In the genomic region with DNA sequence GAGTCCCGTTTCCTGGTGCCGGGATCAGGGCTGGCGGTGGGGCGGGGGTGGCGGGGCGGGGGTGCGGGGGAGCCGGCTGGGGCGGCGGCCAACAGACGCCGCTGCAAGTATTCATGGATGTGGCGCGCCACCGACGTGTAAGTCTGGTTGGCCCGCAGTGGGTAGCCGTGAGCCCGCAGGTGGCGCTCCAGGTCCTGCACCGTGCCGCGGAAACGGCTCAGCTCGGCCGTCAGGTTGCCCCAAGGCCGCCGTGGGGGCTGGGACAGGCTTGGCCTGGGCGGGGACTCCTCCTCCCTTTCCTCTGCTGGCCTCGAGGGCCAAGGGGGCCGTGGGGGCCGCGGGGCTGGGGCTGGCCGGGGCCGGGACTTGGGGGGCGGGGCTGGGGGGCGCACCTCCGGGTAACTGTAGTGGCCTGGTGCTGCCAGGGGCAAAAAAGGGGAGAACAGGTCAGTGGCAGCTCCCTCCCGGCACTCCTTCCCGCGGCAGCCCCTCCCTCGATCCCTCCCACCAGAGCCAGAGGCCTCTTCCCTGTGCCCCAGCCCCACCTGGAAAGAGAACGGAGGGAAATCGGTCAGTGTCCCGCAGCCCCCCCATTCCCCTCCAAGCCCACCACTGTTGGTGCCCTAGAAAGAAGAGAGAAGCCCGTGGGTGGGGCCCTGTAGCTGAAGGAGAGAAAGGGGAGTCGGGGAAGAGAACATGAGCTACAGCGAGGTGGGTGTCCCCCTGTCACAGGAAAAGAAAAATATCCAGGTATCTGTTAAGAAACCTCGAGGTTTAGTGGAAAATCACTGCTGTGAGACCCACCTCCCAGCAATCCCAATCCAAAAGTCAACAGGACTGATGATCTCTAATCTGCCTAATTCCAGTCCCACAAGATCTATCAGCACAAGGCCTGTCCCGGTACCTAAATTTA, we compare ENCODE assay signal across 8 cellular contexts. TPM values are rescaled to one million over a fixed set of nuclear protein-coding genes. Genes with fewer than 3 reads are reported as not detected.
A peak's percentile ranks its signal among the peaks of the same experiment; 100 is the strongest.
DNase-seq lines count a peak whose midpoint lies in the region; ATAC-seq and TF ChIP-seq lines count a peak whose summit lies in the region.

No MANE protein-coding gene starts in this region.

- H3K4me1 Mint-ChIP-seq in activated naive CD8-positive, alpha-beta T cell treated with anti-CD3 and anti-CD28 coated beads, Interleukin-2, amount 10 ng/mL, durations not matched to agents 7 days and 5 days: peaks cover 6% of the 10 kb centered on the region

- H3K4me3 Mint-ChIP-seq in activated naive CD8-positive, alpha-beta T cell treated with anti-CD3 and anti-CD28 coated beads, Interleukin-2, amount 10 ng/mL, durations not matched to agents 7 days and 5 days: no peak overlapping the region

- peak overlapping the region; percentile 79 to 81 for H3K27ac ChIP-seq in right atrium auricular region

- DNase-seq in SIG-M5 treated with dmso at 0.1 percent for 504 hours (lab: John Stamatoyannopoulos, UW; ENCODE audit: unreplicated experiment) (peak; percentile 39), SIG-M5 (lab: John Stamatoyannopoulos, UW) (no peak), T follicular helper cell (ENCODE audit: low read depth) (peak; percentile 45), right atrium auricular region (ENCODE audit: low spot score) (peak; percentile 90), RKO (ENCODE audit: low spot score) (no peak), DMS79 (lab: John Stamatoyannopoulos, UW) (no peak)
- peak; percentile 83 for DNase-seq in activated naive CD8-positive, alpha-beta T cell treated with anti-CD3 and anti-CD28 coated beads, Interleukin-2, amount 10 ng/mL, durations not matched to agents 7 days and 5 days
- DNase-seq in stimulated activated CD4-positive, alpha-beta T cell treated with anti-CD3 and anti-CD28 coated beads, Interleukin-12 subunit alpha, Interleukin-12 subunit beta, amount 100 ng/mL, for 4 hours: peak; percentile 65

- H3K4me3 ChIP-seq in right atrium auricular region: peak overlapping the region in 1 of 2 donors; percentile 40

- H3K36me3 Mint-ChIP-seq in activated naive CD8-positive, alpha-beta T cell treated with anti-CD3 and anti-CD28 coated beads, Interleukin-2, amount 10 ng/mL, durations not matched to agents 7 days and 5 days: no peaks in the 10 kb centered on the region

- H3K36me3 ChIP-seq in right atrium auricular region: peaks cover 43% of the 10 kb centered on the region

- POLR2A ChIA-PET in activated naive CD8-positive, alpha-beta T cell treated with anti-CD3 and anti-CD28 coated beads, Interleukin-2, amount 10 ng/mL, durations not matched to agents 7 days and 5 days (lab: Charles Lee): interaction anchor here (0.5 to 1.2 kb wide), 4 partner anchors 11 to 403 kb away, joined by 3 to 6 read pairs (median 4); no protein-coding TSS in a partner anchor

- H3K27me3 Mint-ChIP-seq in activated naive CD8-positive, alpha-beta T cell treated with anti-CD3 and anti-CD28 coated beads, Interleukin-2, amount 10 ng/mL, durations not matched to agents 7 days and 5 days: peaks cover 45% of the 10 kb centered on the region

- no peak overlapping the region for H3K27ac Mint-ChIP-seq in activated naive CD8-positive, alpha-beta T cell treated with anti-CD3 and anti-CD28 coated beads, Interleukin-2, amount 10 ng/mL, durations not matched to agents 7 days and 5 days

- H3K9me3 Mint-ChIP-seq in activated naive CD8-positive, alpha-beta T cell treated with anti-CD3 and anti-CD28 coated beads, Interleukin-2, amount 10 ng/mL, durations not matched to agents 7 days and 5 days: no peaks in the 10 kb centered on the region

- peak; percentile 62 to 89 for TF ChIP-seq CTCF in right atrium auricular region (IDR thresholded peaks at IDR 0.05)

- H3K4me1 ChIP-seq in right atrium auricular region: peaks cover 0 to 45% of the 10 kb centered on the region in 2 donors

- no peaks in the 10 kb centered on the region for H3K9me3 ChIP-seq in right atrium auricular region

- peak; percentile 89 for ATAC-seq in activated naive CD8-positive, alpha-beta T cell treated with anti-CD3 and anti-CD28 coated beads, Interleukin-2, amount 10 ng/mL, durations not matched to agents 7 days and 5 days (ENCODE audit: low read depth)

- no peaks in the 10 kb centered on the region for H3K27me3 ChIP-seq in right atrium auricular region

RNA-seq across cellular contexts. Expression of a gene that starts 21.3 kb away (rescaled TPM):
- total RNA-seq in activated naive CD8-positive, alpha-beta T cell treated with anti-CD3 and anti-CD28 coated beads, Interleukin-2, amount 10 ng/mL, durations not matched to agents 7 days and 5 days: 1 to 10 TPM; 8.6 to 9.2 TPM
- total RNA-seq in right atrium auricular region: 100 to 1,000 TPM; 138 to 210 TPM

RNA-seq across cellular contexts. Expression of a gene that starts 40.2 kb away (rescaled TPM):
- 100 to 1,000 TPM; 136 to 147 TPM for total RNA-seq in activated naive CD8-positive, alpha-beta T cell treated with anti-CD3 and anti-CD28 coated beads, Interleukin-2, amount 10 ng/mL, durations not matched to agents 7 days and 5 days
- 10 to 100 TPM; 15.0 to 15.3 TPM for total RNA-seq in right atrium auricular region

RNA-seq across cellular contexts. Expression of a gene that starts 42.3 kb away (rescaled TPM):
- total RNA-seq in activated naive CD8-positive, alpha-beta T cell treated with anti-CD3 and anti-CD28 coated beads, Interleukin-2, amount 10 ng/mL, durations not matched to agents 7 days and 5 days: 1 to 10 TPM; 5.5 to 6.3 TPM
- 1 to 10 TPM; 1.1 to 3.4 TPM for total RNA-seq in right atrium auricular region

RNA-seq across cellular contexts. Expression of a gene that starts 49.6 kb away (rescaled TPM):
- total RNA-seq in activated naive CD8-positive, alpha-beta T cell treated with anti-CD3 and anti-CD28 coated beads, Interleukin-2, amount 10 ng/mL, durations not matched to agents 7 days and 5 days: under 1 TPM; 0.43 to 0.72 TPM
- 1 to 10 TPM in 1 of 2 donors, under 1 TPM in 1; 0.19 to 1.2 TPM for total RNA-seq in right atrium auricular region

Comparison
In these comparisons a context has a peak if more than half of its experiments do, and no peak if none do; other contexts are left out.
1. DNase-seq: peak in SIG-M5 treated with dmso at 0.1 percent for 504 hours (single experiment), T follicular helper cell (single experiment), activated naive CD8-positive, alpha-beta T cell treated with anti-CD3 and anti-CD28 coated beads, Interleukin-2, amount 10 ng/mL, durations not matched to agents 7 days and 5 days (single experiment), right atrium auricular region (single experiment) and stimulated activated CD4-positive, alpha-beta T cell treated with anti-CD3 and anti-CD28 coated beads, Interleukin-12 subunit alpha, Interleukin-12 subunit beta, amount 100 ng/mL, for 4 hours (single experiment); none in SIG-M5 (single experiment), RKO (single experiment) and DMS79 (single experiment).
2. RNA of a gene that starts 21.3 kb away (total RNA-seq): 138 to 210 TPM in right atrium auricular region; 8.6 to 9.2 TPM in activated naive CD8-positive, alpha-beta T cell treated with anti-CD3 and anti-CD28 coated beads, Interleukin-2, amount 10 ng/mL, durations not matched to agents 7 days and 5 days; every median in the first group is over 10 times any median in the second.
3. RNA of a gene that starts 40.2 kb away (total RNA-seq): 136 to 147 TPM in activated naive CD8-positive, alpha-beta T cell treated with anti-CD3 and anti-CD28 coated beads, Interleukin-2, amount 10 ng/mL, durations not matched to agents 7 days and 5 days; 15.0 to 15.3 TPM in right atrium auricular region; every median in the first group is over 4 times any median in the second.